Comparison of ENCODE assay signal across 2 cellular contexts in the genomic region with DNA sequence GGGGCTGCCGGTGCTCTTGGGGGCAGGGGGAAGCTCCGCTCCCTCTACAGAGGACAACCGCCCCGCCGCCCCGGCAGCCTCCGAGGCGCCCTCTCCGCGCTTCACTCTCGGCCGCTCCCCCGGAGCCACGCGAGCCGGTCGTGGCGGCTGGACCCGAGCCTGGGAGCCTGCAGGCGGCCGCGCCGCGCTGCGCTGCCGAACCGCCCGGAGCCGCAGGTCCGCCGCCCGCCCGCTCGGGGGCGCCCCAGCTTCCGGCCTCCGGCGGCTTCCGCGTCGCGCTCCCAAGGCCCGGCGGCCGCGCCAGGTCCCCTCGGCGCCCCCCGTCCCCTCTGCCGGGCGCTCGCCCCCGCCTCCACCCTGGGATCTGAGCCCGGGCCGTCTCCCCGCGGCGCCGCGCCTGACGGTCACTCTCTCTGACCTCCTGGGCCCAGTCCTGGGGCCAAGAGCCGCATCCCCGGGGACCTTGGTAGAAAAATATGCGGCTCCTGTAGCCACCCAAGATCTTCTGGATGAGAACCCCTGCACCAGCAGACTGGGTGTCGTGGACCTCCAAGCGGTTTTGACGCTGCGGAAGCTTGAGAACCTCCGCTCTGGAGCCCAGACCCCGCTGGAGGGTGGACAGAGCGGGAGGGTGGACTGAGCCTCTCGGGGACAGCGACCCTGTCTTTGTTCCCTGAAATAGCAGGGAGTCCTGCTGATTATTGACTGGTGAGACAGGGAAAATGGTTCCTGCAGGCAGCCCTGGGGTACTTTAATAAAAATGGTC.
TF ChIP-seq lines count a peak whose summit lies in the region.

No MANE protein-coding gene starts in this region.

TF ChIP-seq in Ishikawa, 13 proteins besides CTCF, POLR2A, EP300 and RAD21 (continued from another document):
- TF ChIP-seq ZBTB7A (IDR thresholded peaks at IDR 0.05; ENCODE audit: low read depth): no peak
- TF ChIP-seq, protein P1, sequence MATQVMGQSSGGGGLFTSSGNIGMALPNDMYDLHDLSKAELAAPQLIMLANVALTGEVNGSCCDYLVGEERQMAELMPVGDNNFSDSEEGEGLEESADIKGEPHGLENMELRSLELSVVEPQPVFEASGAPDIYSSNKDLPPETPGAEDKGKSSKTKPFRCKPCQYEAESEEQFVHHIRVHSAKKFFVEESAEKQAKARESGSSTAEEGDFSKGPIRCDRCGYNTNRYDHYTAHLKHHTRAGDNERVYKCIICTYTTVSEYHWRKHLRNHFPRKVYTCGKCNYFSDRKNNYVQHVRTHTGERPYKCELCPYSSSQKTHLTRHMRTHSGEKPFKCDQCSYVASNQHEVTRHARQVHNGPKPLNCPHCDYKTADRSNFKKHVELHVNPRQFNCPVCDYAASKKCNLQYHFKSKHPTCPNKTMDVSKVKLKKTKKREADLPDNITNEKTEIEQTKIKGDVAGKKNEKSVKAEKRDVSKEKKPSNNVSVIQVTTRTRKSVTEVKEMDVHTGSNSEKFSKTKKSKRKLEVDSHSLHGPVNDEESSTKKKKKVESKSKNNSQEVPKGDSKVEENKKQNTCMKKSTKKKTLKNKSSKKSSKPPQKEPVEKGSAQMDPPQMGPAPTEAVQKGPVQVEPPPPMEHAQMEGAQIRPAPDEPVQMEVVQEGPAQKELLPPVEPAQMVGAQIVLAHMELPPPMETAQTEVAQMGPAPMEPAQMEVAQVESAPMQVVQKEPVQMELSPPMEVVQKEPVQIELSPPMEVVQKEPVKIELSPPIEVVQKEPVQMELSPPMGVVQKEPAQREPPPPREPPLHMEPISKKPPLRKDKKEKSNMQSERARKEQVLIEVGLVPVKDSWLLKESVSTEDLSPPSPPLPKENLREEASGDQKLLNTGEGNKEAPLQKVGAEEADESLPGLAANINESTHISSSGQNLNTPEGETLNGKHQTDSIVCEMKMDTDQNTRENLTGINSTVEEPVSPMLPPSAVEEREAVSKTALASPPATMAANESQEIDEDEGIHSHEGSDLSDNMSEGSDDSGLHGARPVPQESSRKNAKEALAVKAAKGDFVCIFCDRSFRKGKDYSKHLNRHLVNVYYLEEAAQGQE (IDR thresholded peaks at IDR 0.05; ENCODE audit: low read depth): no peak
- TF ChIP-seq EGR1 (IDR thresholded peaks at IDR 0.05): no peak
- TF ChIP-seq, protein P2, sequence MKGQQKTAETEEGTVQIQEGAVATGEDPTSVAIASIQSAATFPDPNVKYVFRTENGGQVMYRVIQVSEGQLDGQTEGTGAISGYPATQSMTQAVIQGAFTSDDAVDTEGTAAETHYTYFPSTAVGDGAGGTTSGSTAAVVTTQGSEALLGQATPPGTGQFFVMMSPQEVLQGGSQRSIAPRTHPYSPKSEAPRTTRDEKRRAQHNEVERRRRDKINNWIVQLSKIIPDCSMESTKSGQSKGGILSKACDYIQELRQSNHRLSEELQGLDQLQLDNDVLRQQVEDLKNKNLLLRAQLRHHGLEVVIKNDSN (IDR thresholded peaks at IDR 0.05): no peak
- TF ChIP-seq TEAD4 (IDR thresholded peaks at IDR 0.05): no peak
- TF ChIP-seq YY1 (IDR thresholded peaks at IDR 0.05; ENCODE audit: low read depth): no peak
- no peak for TF ChIP-seq CEBPB (IDR thresholded peaks at IDR 0.05)
- TF ChIP-seq TAF1 (IDR thresholded peaks at IDR 0.05; ENCODE audit: low read depth): no peak
- no peak for TF ChIP-seq NFIC (IDR thresholded peaks at IDR 0.05)
- TF ChIP-seq, protein P3, sequence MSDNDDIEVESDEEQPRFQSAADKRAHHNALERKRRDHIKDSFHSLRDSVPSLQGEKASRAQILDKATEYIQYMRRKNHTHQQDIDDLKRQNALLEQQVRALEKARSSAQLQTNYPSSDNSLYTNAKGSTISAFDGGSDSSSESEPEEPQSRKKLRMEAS (IDR thresholded peaks at IDR 0.05): no peak
- TF ChIP-seq TCF12 (IDR thresholded peaks at IDR 0.05; ENCODE audit: low read depth): no peak

TF ChIP-seq in H1, 55 proteins besides CTCF, POLR2A, EP300 and RAD21 (continued from another document):
- no peak for TF ChIP-seq RXRA (IDR thresholded peaks at IDR 0.05; ENCODE audit: insufficient read depth, low read depth, low read length)
- TF ChIP-seq YY1 (IDR thresholded peaks at IDR 0.05; ENCODE audit: low read depth, low read length): no peak
- TF ChIP-seq ASH2L (IDR thresholded peaks at IDR 0.05; ENCODE audit: low read length): peak; percentile 28
- peak; percentile 22; the same call in 1 of the 2 replicates for TF ChIP-seq EGR1 (IDR thresholded peaks at IDR 0.05; ENCODE audit: borderline replicate concordance, low read depth, low read length)
- TF ChIP-seq TAF1 (IDR thresholded peaks at IDR 0.05; ENCODE audit: low read depth, low read length): peak; percentile 48; the same call in 1 of the 2 replicates
- peak; percentile 83 for TF ChIP-seq KDM4A (IDR thresholded peaks at IDR 0.05; ENCODE audit: low read depth, low read length, severe bottlenecking)
